In genomic region chr5:9888517-9888916, GRCh38 we compare ENCODE assay signal across 13 cellular contexts.
DNase-seq lines count a peak whose midpoint lies in the region; ATAC-seq and TF ChIP-seq lines count a peak whose summit lies in the region.
"Had no signal": no experiment of that assay in that cellular context is flagged by ENCODE, and none has a peak within 500 bp of the region (broad histone marks: within the 10 kb centered on the region; RNA-seq: fewer than 3 reads in every experiment).

No MANE protein-coding gene starts in this region.

- WGBS in prostate gland = 65% methylated on average over 2 of the region's 2 CpGs

- H3K9me3 ChIP-seq in left ventricle myocardium inferior (replicated peaks) (no peaks in the 10 kb centered on the region), prostate gland (no peaks in the 10 kb centered on the region)
- H3K9me3 ChIP-seq: esophagus squamous epithelium had no signal

- TF ChIP-seq POLR2A in prostate gland (IDR thresholded peaks at IDR 0.05) = no peak

- TF ChIP-seq CTCF in left ventricle myocardium inferior (IDR thresholded peaks at IDR 0.05; ENCODE audit: borderline replicate concordance) (no peak), fibroblast of villous mesenchyme (IDR thresholded peaks at IDR 0.05; ENCODE audit: insufficient read depth, low read depth, low read length) (no peak), prostate gland (IDR thresholded peaks at IDR 0.05) (no peak)

- H3K27me3 ChIP-seq in left ventricle myocardium inferior (ENCODE audit: low read depth) (peaks cover 4% of the 10 kb centered on the region), prostate gland (replicated peaks; ENCODE audit: insufficient read depth) (no peaks in the 10 kb centered on the region)
- H3K27me3 ChIP-seq: esophagus squamous epithelium had no signal

- H3K27ac ChIP-seq in left ventricle myocardium inferior (replicated peaks) (no peak overlapping the region), prostate gland (no peak overlapping the region)
- H3K27ac ChIP-seq: esophagus squamous epithelium had no signal

- H3K36me3 ChIP-seq in left ventricle myocardium inferior (no peaks in the 10 kb centered on the region), prostate gland (no peaks in the 10 kb centered on the region)
- H3K36me3 ChIP-seq: esophagus squamous epithelium had no signal

- no peaks in the 10 kb centered on the region for H3K4me1 ChIP-seq in left ventricle myocardium inferior
- H3K4me1 ChIP-seq in prostate gland (replicated peaks) = no peaks in the 10 kb centered on the region
- H3K4me1 ChIP-seq: esophagus squamous epithelium had no signal

- no peak overlapping the region for H3K4me3 ChIP-seq in left ventricle myocardium inferior
- no peak overlapping the region for H3K4me3 ChIP-seq in fibroblast of villous mesenchyme (ENCODE audit: low read depth, low read length)
- H3K4me3 ChIP-seq in prostate gland = no peak overlapping the region
- H3K4me3 ChIP-seq: esophagus squamous epithelium had no signal

- intact Hi-C loops in left cardiac atrium (cut with DNase I) (no loop called here), left ventricle myocardium inferior (cut with micrococcal nuclease) (no loop called here), prostate gland (cut with DNase I) (no loop called here)

- ATAC-seq in left cardiac atrium (peak; percentile 44 to 75), GM18498 (IDR thresholded peaks at IDR 0.05; ENCODE audit: unreplicated experiment) (no peak)

- DNase-seq in left cardiac atrium (no peak), left ventricle myocardium inferior (no peak), amniotic epithelial cell (ENCODE audit: low read depth) (peak; percentile 89), fibroblast of villous mesenchyme (ENCODE audit: low read depth) (peak; percentile 70), cortex of kidney (lab: John Stamatoyannopoulos, UW) (no peak), OCI-M2 (lab: John Stamatoyannopoulos, UW; ENCODE audit: unreplicated experiment) (no peak), prostate gland (ENCODE audit: low spot score) (no peak)
- DNase-seq: activated CD4-positive, alpha-beta T cell treated with anti-CD3 and anti-CD28 coated beads for 1 hour; activated T-cell treated with anti-CD3 and anti-CD28 coated beads, Interleukin-2, amount 50 U/mL, for 48 hours; AML-193; esophagus squamous epithelium; MV-4-11 had no signal

Comparison
In these comparisons a context has a peak if more than half of its experiments do, and no peak if none do; other contexts are left out.
1. DNase-seq: peak in amniotic epithelial cell (single experiment) and fibroblast of villous mesenchyme (single experiment); none in left cardiac atrium (single experiment), left ventricle myocardium inferior (single experiment), cortex of kidney (single experiment), OCI-M2 (single experiment) and prostate gland (single experiment).